In the genomic region with DNA sequence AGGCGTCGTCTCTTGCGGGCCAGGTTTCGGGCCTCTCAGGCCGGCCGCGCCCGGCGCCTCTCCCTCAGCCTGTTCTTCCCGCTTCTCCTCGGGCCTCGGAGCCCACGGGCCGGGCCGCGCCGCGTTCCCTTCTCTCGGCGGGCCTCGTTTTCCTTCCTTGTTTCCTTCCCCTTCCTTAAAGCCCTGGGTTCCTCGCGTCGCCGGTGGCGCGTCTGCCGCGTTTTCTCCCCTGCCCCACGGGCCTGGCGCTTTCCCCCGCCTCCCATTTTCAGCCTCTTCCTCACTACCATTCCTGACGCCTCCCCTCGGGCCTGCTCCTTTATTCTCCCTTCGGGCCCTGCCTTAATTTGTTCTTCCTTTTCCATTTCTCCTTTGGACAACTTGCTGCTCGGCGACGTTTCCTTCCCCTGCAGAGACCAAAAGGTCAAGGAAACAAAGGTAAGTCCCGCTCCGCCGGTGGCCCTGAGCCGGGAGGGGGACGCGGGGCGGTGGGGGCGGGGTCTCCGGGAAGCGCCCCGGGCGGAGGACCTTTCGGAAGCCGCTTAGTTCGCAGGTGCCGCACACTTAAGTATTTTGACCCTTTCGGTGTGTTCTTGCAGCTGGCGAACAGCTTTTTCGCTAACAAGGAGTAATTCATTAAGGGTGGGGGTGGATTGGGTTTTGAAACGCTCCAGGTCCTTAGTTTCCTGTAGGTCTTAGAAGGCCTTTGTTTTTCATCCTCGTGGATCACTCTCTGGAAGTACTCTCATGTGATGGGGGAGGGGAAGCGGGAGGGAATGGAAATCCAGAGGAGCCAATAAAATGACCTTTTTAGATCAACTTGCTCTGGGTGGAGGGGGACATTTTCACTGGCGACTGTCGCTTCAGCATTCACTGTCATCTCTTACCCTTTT, we compare ENCODE assay signal across 8 cellular contexts. TPM values are rescaled to one million over a fixed set of nuclear protein-coding genes. Genes with fewer than 3 reads are reported as not detected.
DNase-seq lines count a peak whose midpoint lies in the region; ATAC-seq and TF ChIP-seq lines count a peak whose summit lies in the region.

No MANE protein-coding gene starts in this region.

- peak; percentile 81 for DNase-seq in OCI-LY7 (ENCODE audit: low spot score)
- DNase-seq in activated T-helper 2 cell treated with anti-CD3 and anti-CD28 coated beads, Interferon-gamma antibody, Interleukin-2, Interleukin-4, amounts not matched to agents 10 μg/mL and 5 μg/mL and 100 μg/mL, durations not matched to agents 14 hours and 24 hours and 36 hours (ENCODE audit: low spot score), result peak; percentile 28
- peak; percentile 61 for DNase-seq in fibroblast of villous mesenchyme (ENCODE audit: low read depth)
- no peak for DNase-seq in thoracic aorta (ENCODE audit: low spot score)

- H2AFZ ChIP-seq in ACC112 (ENCODE audit: low read length, unreplicated experiment) (peak overlapping the region; percentile 59), OCI-LY7 (ENCODE audit: low read length) (peak overlapping the region; percentile 10; the same call in 1 of the 2 replicates)

- H3K4me1 Mint-ChIP-seq in activated T-helper 2 cell treated with anti-CD3 and anti-CD28 coated beads, Interferon-gamma antibody, Interleukin-2, Interleukin-4, amounts not matched to agents 10 μg/mL and 5 μg/mL and 100 μg/mL, durations not matched to agents 14 hours and 24 hours and 36 hours (ENCODE audit: low read depth), result peaks cover 27% of the 10 kb centered on the region

- no peaks in the 10 kb centered on the region for H3K27me3 Mint-ChIP-seq in activated T-helper 2 cell treated with anti-CD3 and anti-CD28 coated beads, Interferon-gamma antibody, Interleukin-2, Interleukin-4, amounts not matched to agents 10 μg/mL and 5 μg/mL and 100 μg/mL, durations not matched to agents 14 hours and 24 hours and 36 hours (ENCODE audit: low read depth)

- peak overlapping the region; percentile 91 for H3K27ac Mint-ChIP-seq in activated T-helper 2 cell treated with anti-CD3 and anti-CD28 coated beads, Interferon-gamma antibody, Interleukin-2, Interleukin-4, amounts not matched to agents 10 μg/mL and 5 μg/mL and 100 μg/mL, durations not matched to agents 14 hours and 24 hours and 36 hours

- POLR2A ChIA-PET in OCI-LY7 (lab: Charles Lee), result interaction anchor here (0.5 to 2.3 kb wide), 10 partner anchors 10 to 328 kb away, joined by 3 to 9 read pairs (median 4); partner anchors contain the start of genes GMEB1 and TAF12

- intact Hi-C loops in OCI-LY7 (cut with micrococcal nuclease; ENCODE audit: unreplicated experiment), result loop anchor here (1.0 kb wide), 1 partner anchor 68 kb away; no protein-coding TSS in a partner anchor
- intact Hi-C loops in activated T-helper 2 cell treated with anti-CD3 and anti-CD28 coated beads, Interferon-gamma antibody, Interleukin-2, Interleukin-4, amounts not matched to agents 10 μg/mL and 5 μg/mL and 100 μg/mL, durations not matched to agents 14 hours and 24 hours and 36 hours (cut with micrococcal nuclease), result loop anchor here (2.0 to 5.0 kb wide), 3 partner anchors 155 to 500 kb away; partner anchors contain the start of gene ATP5IF1

- ATAC-seq in GM18511 (IDR thresholded peaks at IDR 0.05; ENCODE audit: unreplicated experiment), result peak; percentile 22
- ATAC-seq in HG03460 (IDR thresholded peaks at IDR 0.05; ENCODE audit: unreplicated experiment), result peak; percentile 15
- ATAC-seq in thoracic aorta (ENCODE audit: insufficient number of reproducible peaks, low FRiP score, low read depth), result no peak

- peak overlapping the region; percentile 99 for H3K4me3 Mint-ChIP-seq in activated T-helper 2 cell treated with anti-CD3 and anti-CD28 coated beads, Interferon-gamma antibody, Interleukin-2, Interleukin-4, amounts not matched to agents 10 μg/mL and 5 μg/mL and 100 μg/mL, durations not matched to agents 14 hours and 24 hours and 36 hours (ENCODE audit: low read depth)

- H3K9me3 ChIP-seq in OCI-LY7 (ENCODE audit: low read length), result no peaks in the 10 kb centered on the region
- no peaks in the 10 kb centered on the region for H3K9me3 ChIP-seq in neutrophil
- no peaks in the 10 kb centered on the region for H3K9me3 ChIP-seq in thoracic aorta

- H3K9me2 ChIP-seq in OCI-LY7 (ENCODE audit: insufficient read depth, low read length), result no peaks in the 10 kb centered on the region

- H3K27ac ChIP-seq in ACC112 (ENCODE audit: low read depth, low read length) (peak overlapping the region; percentile 77), OCI-LY7 (ENCODE audit: low read depth, low read length, poor library complexity, severe bottlenecking) (peak overlapping the region; percentile 78), neutrophil (peak overlapping the region; percentile 92), thoracic aorta (peak overlapping the region; percentile 85 to 92)

- BruUV-seq in OCI-LY7 (replicated peaks; lab: Mats Ljungman, UMichigan), result no TSS peak

- peaks cover 56% of the 10 kb centered on the region for H3K79me2 ChIP-seq in ACC112 (ENCODE audit: control insufficient read depth, insufficient read depth, low read length, unreplicated experiment)
- peaks cover 55% of the 10 kb centered on the region for H3K79me2 ChIP-seq in OCI-LY7 (ENCODE audit: insufficient read depth, low read depth, low read length)

- H3K9me3 Mint-ChIP-seq in activated T-helper 2 cell treated with anti-CD3 and anti-CD28 coated beads, Interferon-gamma antibody, Interleukin-2, Interleukin-4, amounts not matched to agents 10 μg/mL and 5 μg/mL and 100 μg/mL, durations not matched to agents 14 hours and 24 hours and 36 hours, result no peaks in the 10 kb centered on the region

- CTCF ChIA-PET in OCI-LY7 (lab: Charles Lee; ENCODE audit: unreplicated experiment), result interaction anchor here (0.6 to 1.8 kb wide), 2 partner anchors 94 to 165 kb away, joined by 3 to 10 read pairs; partner anchors contain the start of gene TAF12

- H3K4me1 ChIP-seq in ACC112 (ENCODE audit: control insufficient read depth, insufficient read depth, low read length, unreplicated experiment), result peaks cover 28% of the 10 kb centered on the region
- peaks cover 31% of the 10 kb centered on the region for H3K4me1 ChIP-seq in OCI-LY7 (ENCODE audit: insufficient read depth, low read length, poor library complexity, severe bottlenecking)
- H3K4me1 ChIP-seq in neutrophil (ENCODE audit: control insufficient read depth in 1 of 2, insufficient read depth in 1 of 2, low read depth in 1 of 2, low read length in 1 of 2), result peaks cover 24 to 29% of the 10 kb centered on the region in 2 experiments
- peaks cover 22 to 48% of the 10 kb centered on the region in 2 donors for H3K4me1 ChIP-seq in thoracic aorta (ENCODE audit: control insufficient read depth in 1 of 2, low read depth in 2 of 2)

- H3K36me3 ChIP-seq in ACC112 (ENCODE audit: insufficient read depth, low read length) (peaks cover 30% of the 10 kb centered on the region), OCI-LY7 (ENCODE audit: insufficient read depth, low read length) (peaks cover 49% of the 10 kb centered on the region), neutrophil (peaks cover 29% of the 10 kb centered on the region), thoracic aorta (peaks cover 11% of the 10 kb centered on the region)

- peak overlapping the region; percentile 97 for H3K4me2 ChIP-seq in OCI-LY7 (ENCODE audit: low read length)

- no peak for TF ChIP-seq CTCF in OCI-LY7 (conservative IDR thresholded peaks at IDR 0.05; ENCODE audit: low read length)
- no peak for TF ChIP-seq CTCF in fibroblast of villous mesenchyme (IDR thresholded peaks at IDR 0.05; ENCODE audit: insufficient read depth, low read depth, low read length)
- no peak for TF ChIP-seq CTCF in neutrophil (IDR thresholded peaks at IDR 0.05)
- no peak for TF ChIP-seq CTCF in thoracic aorta (IDR thresholded peaks at IDR 0.05)

- H3K4me3 ChIP-seq in ACC112 (ENCODE audit: low read depth, low read length) (peak overlapping the region; percentile 96), OCI-LY7 (ENCODE audit: low read depth, low read length, poor library complexity, severe bottlenecking) (peak overlapping the region; percentile 88), fibroblast of villous mesenchyme (ENCODE audit: low read depth, low read length) (peak overlapping the region; percentile 85), neutrophil (ENCODE audit: low read depth in 1 of 2, low read length in 1 of 2) (peak overlapping the region; percentile 94 to 98), thoracic aorta (peak overlapping the region; percentile 91)

- H4K20me1 ChIP-seq in OCI-LY7 (ENCODE audit: insufficient read depth, low read length), result peaks cover 34% of the 10 kb centered on the region

- peaks cover 44% of the 10 kb centered on the region for H3K36me3 Mint-ChIP-seq in activated T-helper 2 cell treated with anti-CD3 and anti-CD28 coated beads, Interferon-gamma antibody, Interleukin-2, Interleukin-4, amounts not matched to agents 10 μg/mL and 5 μg/mL and 100 μg/mL, durations not matched to agents 14 hours and 24 hours and 36 hours (ENCODE audit: low read depth)

- H3K27me3 ChIP-seq in ACC112 (ENCODE audit: insufficient read depth, low read length) (no peaks in the 10 kb centered on the region), neutrophil (no peaks in the 10 kb centered on the region), thoracic aorta (replicated peaks; ENCODE audit: insufficient read depth) (no peaks in the 10 kb centered on the region)

RNA-seq across cellular contexts. Expression of gene YTHDF2, which starts 0.8 kb away (rescaled TPM):
- total RNA-seq in OCI-LY7 (2014; rRNA removed; shearing (Covaris generic)), result 46.6 and 57.9 TPM in 2 replicates
- total RNA-seq in OCI-LY7 (2022), result 82.6 and 83.6 TPM in 2 replicates
- 88.2 and 98.4 TPM in 2 replicates for total RNA-seq in activated T-helper 2 cell treated with anti-CD3 and anti-CD28 coated beads, Interferon-gamma antibody, Interleukin-2, Interleukin-4, amounts not matched to agents 10 μg/mL and 5 μg/mL and 100 μg/mL, durations not matched to agents 14 hours and 24 hours and 36 hours
- 55.4 and 82.9 TPM in 2 replicates for total RNA-seq in fibroblast of villous mesenchyme
- 10 to 100 TPM; 36.4 to 53.0 TPM for total RNA-seq in thoracic aorta
